Comparison of ENCODE assay signal across 1 cellular context in the genomic region with DNA sequence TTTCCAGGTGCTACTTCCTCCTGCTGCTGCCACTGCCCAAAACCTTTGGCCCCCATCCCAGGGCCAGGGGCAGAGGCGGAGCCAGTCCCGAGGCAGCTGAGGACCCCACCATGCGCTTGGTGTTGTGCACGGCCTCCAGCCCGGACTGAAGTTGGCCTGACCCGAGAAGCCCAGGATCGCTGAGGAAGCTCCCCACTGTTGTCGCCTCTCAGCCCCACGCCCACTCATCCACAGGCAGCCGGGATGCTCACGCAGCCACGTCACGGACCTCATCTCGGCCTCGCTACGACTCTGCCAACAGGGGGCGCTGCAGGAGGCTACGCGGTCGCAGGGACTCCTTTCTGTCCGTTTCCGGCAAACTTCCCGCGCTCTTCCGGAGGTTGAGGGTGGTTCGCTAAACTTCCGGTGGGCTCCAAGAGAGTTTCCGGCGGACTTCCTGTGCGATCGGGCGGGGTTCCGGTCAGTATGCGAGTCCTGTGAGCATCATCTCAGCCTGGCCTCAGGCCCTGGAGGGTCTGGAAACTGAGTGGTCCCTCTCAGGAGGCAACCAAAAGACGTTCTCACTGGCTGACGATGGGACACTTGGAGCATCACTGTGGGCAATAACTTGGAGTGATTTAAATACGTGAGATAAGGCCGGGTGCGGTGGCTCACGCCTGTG.
TF ChIP-seq lines count a peak whose summit lies in the region.

No MANE protein-coding gene starts in this region.

TF ChIP-seq in WTC11, 78 proteins besides CTCF, POLR2A, EP300 and RAD21 (continued from another document and continues in another):
- TF ChIP-seq, protein P1, sequence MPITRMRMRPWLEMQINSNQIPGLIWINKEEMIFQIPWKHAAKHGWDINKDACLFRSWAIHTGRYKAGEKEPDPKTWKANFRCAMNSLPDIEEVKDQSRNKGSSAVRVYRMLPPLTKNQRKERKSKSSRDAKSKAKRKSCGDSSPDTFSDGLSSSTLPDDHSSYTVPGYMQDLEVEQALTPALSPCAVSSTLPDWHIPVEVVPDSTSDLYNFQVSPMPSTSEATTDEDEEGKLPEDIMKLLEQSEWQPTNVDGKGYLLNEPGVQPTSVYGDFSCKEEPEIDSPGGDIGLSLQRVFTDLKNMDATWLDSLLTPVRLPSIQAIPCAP (CRISPR knock-in tag; IDR thresholded peaks at IDR 0.05) = no peak
- no peak for TF ChIP-seq CBFB (CRISPR knock-in tag; IDR thresholded peaks at IDR 0.05; ENCODE audit: low read depth)
- no peak for TF ChIP-seq KAT7 (CRISPR knock-in tag; IDR thresholded peaks at IDR 0.05; ENCODE audit: borderline replicate concordance)
- TF ChIP-seq, protein P2, sequence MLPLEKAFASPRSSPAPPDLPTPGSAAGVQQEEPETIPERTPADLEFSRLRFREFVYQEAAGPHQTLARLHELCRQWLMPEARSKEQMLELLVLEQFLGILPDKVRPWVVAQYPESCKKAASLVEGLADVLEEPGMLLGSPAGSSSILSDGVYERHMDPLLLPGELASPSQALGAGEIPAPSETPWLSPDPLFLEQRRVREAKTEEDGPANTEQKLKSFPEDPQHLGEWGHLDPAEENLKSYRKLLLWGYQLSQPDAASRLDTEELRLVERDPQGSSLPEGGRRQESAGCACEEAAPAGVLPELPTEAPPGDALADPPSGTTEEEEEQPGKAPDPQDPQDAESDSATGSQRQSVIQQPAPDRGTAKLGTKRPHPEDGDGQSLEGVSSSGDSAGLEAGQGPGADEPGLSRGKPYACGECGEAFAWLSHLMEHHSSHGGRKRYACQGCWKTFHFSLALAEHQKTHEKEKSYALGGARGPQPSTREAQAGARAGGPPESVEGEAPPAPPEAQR (CRISPR knock-in tag; IDR thresholded peaks at IDR 0.05) = no peak
- TF ChIP-seq SMAD3 (CRISPR knock-in tag; IDR thresholded peaks at IDR 0.05; ENCODE audit: borderline replicate concordance) = no peak
- TF ChIP-seq, protein P3, sequence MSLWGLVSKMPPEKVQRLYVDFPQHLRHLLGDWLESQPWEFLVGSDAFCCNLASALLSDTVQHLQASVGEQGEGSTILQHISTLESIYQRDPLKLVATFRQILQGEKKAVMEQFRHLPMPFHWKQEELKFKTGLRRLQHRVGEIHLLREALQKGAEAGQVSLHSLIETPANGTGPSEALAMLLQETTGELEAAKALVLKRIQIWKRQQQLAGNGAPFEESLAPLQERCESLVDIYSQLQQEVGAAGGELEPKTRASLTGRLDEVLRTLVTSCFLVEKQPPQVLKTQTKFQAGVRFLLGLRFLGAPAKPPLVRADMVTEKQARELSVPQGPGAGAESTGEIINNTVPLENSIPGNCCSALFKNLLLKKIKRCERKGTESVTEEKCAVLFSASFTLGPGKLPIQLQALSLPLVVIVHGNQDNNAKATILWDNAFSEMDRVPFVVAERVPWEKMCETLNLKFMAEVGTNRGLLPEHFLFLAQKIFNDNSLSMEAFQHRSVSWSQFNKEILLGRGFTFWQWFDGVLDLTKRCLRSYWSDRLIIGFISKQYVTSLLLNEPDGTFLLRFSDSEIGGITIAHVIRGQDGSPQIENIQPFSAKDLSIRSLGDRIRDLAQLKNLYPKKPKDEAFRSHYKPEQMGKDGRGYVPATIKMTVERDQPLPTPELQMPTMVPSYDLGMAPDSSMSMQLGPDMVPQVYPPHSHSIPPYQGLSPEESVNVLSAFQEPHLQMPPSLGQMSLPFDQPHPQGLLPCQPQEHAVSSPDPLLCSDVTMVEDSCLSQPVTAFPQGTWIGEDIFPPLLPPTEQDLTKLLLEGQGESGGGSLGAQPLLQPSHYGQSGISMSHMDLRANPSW (CRISPR knock-in tag; conservative IDR thresholded peaks at IDR 0.05; ENCODE audit: low read depth) = no peak
- TF ChIP-seq, protein P4, sequence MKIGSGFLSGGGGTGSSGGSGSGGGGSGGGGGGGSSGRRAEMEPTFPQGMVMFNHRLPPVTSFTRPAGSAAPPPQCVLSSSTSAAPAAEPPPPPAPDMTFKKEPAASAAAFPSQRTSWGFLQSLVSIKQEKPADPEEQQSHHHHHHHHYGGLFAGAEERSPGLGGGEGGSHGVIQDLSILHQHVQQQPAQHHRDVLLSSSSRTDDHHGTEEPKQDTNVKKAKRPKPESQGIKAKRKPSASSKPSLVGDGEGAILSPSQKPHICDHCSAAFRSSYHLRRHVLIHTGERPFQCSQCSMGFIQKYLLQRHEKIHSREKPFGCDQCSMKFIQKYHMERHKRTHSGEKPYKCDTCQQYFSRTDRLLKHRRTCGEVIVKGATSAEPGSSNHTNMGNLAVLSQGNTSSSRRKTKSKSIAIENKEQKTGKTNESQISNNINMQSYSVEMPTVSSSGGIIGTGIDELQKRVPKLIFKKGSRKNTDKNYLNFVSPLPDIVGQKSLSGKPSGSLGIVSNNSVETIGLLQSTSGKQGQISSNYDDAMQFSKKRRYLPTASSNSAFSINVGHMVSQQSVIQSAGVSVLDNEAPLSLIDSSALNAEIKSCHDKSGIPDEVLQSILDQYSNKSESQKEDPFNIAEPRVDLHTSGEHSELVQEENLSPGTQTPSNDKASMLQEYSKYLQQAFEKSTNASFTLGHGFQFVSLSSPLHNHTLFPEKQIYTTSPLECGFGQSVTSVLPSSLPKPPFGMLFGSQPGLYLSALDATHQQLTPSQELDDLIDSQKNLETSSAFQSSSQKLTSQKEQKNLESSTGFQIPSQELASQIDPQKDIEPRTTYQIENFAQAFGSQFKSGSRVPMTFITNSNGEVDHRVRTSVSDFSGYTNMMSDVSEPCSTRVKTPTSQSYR (CRISPR knock-in tag; IDR thresholded peaks at IDR 0.05) = no peak; the same call in 1 of the 2 replicates
- no peak for TF ChIP-seq MXD4 (CRISPR knock-in tag; IDR thresholded peaks at IDR 0.05; ENCODE audit: borderline replicate concordance)
- TF ChIP-seq JAZF1 (CRISPR knock-in tag; IDR thresholded peaks at IDR 0.05) = no peak
- TF ChIP-seq, protein P5, sequence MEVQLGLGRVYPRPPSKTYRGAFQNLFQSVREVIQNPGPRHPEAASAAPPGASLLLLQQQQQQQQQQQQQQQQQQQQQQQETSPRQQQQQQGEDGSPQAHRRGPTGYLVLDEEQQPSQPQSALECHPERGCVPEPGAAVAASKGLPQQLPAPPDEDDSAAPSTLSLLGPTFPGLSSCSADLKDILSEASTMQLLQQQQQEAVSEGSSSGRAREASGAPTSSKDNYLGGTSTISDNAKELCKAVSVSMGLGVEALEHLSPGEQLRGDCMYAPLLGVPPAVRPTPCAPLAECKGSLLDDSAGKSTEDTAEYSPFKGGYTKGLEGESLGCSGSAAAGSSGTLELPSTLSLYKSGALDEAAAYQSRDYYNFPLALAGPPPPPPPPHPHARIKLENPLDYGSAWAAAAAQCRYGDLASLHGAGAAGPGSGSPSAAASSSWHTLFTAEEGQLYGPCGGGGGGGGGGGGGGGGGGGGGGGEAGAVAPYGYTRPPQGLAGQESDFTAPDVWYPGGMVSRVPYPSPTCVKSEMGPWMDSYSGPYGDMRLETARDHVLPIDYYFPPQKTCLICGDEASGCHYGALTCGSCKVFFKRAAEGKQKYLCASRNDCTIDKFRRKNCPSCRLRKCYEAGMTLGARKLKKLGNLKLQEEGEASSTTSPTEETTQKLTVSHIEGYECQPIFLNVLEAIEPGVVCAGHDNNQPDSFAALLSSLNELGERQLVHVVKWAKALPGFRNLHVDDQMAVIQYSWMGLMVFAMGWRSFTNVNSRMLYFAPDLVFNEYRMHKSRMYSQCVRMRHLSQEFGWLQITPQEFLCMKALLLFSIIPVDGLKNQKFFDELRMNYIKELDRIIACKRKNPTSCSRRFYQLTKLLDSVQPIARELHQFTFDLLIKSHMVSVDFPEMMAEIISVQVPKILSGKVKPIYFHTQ (CRISPR knock-in tag; IDR thresholded peaks at IDR 0.05) = no peak
- no peak for TF ChIP-seq GRHL2 (CRISPR knock-in tag; IDR thresholded peaks at IDR 0.05; ENCODE audit: insufficient replicate concordance, severe bottlenecking)
- TF ChIP-seq RELA (CRISPR knock-in tag; IDR thresholded peaks at IDR 0.05; ENCODE audit: borderline replicate concordance) = no peak
- TF ChIP-seq EMX1 (CRISPR knock-in tag; IDR thresholded peaks at IDR 0.05) = no peak
- TF ChIP-seq HMGA2 (CRISPR knock-in tag; IDR thresholded peaks at IDR 0.05) = no peak
- TF ChIP-seq TCF7 (CRISPR knock-in tag; IDR thresholded peaks at IDR 0.05; ENCODE audit: low read depth) = peak; percentile 42; the same call in 1 of the 2 replicates
- TF ChIP-seq, protein P6, sequence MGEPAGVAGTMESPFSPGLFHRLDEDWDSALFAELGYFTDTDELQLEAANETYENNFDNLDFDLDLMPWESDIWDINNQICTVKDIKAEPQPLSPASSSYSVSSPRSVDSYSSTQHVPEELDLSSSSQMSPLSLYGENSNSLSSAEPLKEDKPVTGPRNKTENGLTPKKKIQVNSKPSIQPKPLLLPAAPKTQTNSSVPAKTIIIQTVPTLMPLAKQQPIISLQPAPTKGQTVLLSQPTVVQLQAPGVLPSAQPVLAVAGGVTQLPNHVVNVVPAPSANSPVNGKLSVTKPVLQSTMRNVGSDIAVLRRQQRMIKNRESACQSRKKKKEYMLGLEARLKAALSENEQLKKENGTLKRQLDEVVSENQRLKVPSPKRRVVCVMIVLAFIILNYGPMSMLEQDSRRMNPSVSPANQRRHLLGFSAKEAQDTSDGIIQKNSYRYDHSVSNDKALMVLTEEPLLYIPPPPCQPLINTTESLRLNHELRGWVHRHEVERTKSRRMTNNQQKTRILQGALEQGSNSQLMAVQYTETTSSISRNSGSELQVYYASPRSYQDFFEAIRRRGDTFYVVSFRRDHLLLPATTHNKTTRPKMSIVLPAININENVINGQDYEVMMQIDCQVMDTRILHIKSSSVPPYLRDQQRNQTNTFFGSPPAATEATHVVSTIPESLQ (CRISPR knock-in tag; IDR thresholded peaks at IDR 0.05) = no peak
- TF ChIP-seq TEAD1 (CRISPR knock-in tag; IDR thresholded peaks at IDR 0.05) = no peak
- TF ChIP-seq, protein P7, sequence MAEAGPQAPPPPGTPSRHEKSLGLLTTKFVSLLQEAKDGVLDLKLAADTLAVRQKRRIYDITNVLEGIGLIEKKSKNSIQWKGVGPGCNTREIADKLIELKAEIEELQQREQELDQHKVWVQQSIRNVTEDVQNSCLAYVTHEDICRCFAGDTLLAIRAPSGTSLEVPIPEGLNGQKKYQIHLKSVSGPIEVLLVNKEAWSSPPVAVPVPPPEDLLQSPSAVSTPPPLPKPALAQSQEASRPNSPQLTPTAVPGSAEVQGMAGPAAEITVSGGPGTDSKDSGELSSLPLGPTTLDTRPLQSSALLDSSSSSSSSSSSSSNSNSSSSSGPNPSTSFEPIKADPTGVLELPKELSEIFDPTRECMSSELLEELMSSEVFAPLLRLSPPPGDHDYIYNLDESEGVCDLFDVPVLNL (CRISPR knock-in tag; IDR thresholded peaks at IDR 0.05; ENCODE audit: borderline replicate concordance, low read depth) = no peak
- TF ChIP-seq, protein P8, sequence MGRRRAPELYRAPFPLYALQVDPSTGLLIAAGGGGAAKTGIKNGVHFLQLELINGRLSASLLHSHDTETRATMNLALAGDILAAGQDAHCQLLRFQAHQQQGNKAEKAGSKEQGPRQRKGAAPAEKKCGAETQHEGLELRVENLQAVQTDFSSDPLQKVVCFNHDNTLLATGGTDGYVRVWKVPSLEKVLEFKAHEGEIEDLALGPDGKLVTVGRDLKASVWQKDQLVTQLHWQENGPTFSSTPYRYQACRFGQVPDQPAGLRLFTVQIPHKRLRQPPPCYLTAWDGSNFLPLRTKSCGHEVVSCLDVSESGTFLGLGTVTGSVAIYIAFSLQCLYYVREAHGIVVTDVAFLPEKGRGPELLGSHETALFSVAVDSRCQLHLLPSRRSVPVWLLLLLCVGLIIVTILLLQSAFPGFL (CRISPR knock-in tag; IDR thresholded peaks at IDR 0.05; ENCODE audit: borderline replicate concordance) = no peak
- no peak for TF ChIP-seq OVOL2 (CRISPR knock-in tag; IDR thresholded peaks at IDR 0.05; ENCODE audit: borderline replicate concordance)
- no peak for TF ChIP-seq ZNF138 (CRISPR knock-in tag; conservative IDR thresholded peaks at IDR 0.05)
- TF ChIP-seq ZNF121 (CRISPR knock-in tag; IDR thresholded peaks at IDR 0.05) = no peak
- no peak for TF ChIP-seq ZNF263 (CRISPR knock-in tag; IDR thresholded peaks at IDR 0.05; ENCODE audit: low read depth)
- TF ChIP-seq, protein P9, sequence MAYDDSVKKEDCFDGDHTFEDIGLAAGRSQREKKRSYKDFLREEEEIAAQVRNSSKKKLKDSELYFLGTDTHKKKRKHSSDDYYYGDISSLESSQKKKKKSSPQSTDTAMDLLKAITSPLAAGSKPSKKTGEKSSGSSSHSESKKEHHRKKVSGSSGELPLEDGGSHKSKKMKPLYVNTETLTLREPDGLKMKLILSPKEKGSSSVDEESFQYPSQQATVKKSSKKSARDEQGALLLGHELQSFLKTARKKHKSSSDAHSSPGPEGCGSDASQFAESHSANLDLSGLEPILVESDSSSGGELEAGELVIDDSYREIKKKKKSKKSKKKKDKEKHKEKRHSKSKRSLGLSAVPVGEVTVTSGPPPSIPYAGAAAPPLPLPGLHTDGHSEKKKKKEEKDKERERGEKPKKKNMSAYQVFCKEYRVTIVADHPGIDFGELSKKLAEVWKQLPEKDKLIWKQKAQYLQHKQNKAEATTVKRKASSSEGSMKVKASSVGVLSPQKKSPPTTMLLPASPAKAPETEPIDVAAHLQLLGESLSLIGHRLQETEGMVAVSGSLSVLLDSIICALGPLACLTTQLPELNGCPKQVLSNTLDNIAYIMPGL (CRISPR knock-in tag; IDR thresholded peaks at IDR 0.05) = no peak
- no peak for TF ChIP-seq SMAD4 (CRISPR knock-in tag; IDR thresholded peaks at IDR 0.05)
- TF ChIP-seq ZNF232 (CRISPR knock-in tag; IDR thresholded peaks at IDR 0.05) = no peak
- TF ChIP-seq, protein P10, sequence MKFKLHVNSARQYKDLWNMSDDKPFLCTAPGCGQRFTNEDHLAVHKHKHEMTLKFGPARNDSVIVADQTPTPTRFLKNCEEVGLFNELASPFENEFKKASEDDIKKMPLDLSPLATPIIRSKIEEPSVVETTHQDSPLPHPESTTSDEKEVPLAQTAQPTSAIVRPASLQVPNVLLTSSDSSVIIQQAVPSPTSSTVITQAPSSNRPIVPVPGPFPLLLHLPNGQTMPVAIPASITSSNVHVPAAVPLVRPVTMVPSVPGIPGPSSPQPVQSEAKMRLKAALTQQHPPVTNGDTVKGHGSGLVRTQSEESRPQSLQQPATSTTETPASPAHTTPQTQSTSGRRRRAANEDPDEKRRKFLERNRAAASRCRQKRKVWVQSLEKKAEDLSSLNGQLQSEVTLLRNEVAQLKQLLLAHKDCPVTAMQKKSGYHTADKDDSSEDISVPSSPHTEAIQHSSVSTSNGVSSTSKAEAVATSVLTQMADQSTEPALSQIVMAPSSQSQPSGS (CRISPR knock-in tag; IDR thresholded peaks at IDR 0.05; ENCODE audit: borderline replicate concordance, low read depth) = 0 out of 2 replicates have a peak, but pooled peaks have one; percentile 18
- TF ChIP-seq FOXP1 (CRISPR knock-in tag; IDR thresholded peaks at IDR 0.05; ENCODE audit: borderline replicate concordance) = peak; percentile 52; the same call in 1 of the 2 replicates
- no peak for TF ChIP-seq FOXJ3 (CRISPR knock-in tag; IDR thresholded peaks at IDR 0.05; ENCODE audit: borderline replicate concordance)
- no peak for TF ChIP-seq ESRRA (CRISPR knock-in tag; IDR thresholded peaks at IDR 0.05; ENCODE audit: borderline replicate concordance)
- no peak for TF ChIP-seq ZNF396 (CRISPR knock-in tag; IDR thresholded peaks at IDR 0.05; ENCODE audit: borderline replicate concordance)
- no peak for TF ChIP-seq ZNF416 (CRISPR knock-in tag; IDR thresholded peaks at IDR 0.05)
- TF ChIP-seq, protein P11, sequence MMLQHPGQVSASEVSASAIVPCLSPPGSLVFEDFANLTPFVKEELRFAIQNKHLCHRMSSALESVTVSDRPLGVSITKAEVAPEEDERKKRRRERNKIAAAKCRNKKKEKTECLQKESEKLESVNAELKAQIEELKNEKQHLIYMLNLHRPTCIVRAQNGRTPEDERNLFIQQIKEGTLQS (CRISPR knock-in tag; conservative IDR thresholded peaks at IDR 0.05) = no peak
- TF ChIP-seq, protein P12, sequence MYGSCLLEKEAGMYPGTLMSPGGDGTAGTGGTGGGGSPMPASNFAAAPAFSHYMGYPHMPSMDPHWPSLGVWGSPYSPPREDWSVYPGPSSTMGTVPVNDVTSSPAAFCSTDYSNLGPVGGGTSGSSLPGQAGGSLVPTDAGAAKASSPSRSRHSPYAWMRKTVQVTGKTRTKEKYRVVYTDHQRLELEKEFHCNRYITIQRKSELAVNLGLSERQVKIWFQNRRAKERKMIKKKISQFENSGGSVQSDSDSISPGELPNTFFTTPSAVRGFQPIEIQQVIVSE (CRISPR knock-in tag; IDR thresholded peaks at IDR 0.05; ENCODE audit: borderline replicate concordance) = no peak
- TF ChIP-seq RORB (CRISPR knock-in tag; IDR thresholded peaks at IDR 0.05) = no peak
- TF ChIP-seq ZBTB21 (CRISPR knock-in tag; IDR thresholded peaks at IDR 0.05; ENCODE audit: borderline replicate concordance) = no peak
